10 cellular contexts compared by ENCODE assay signal in the genomic region with DNA sequence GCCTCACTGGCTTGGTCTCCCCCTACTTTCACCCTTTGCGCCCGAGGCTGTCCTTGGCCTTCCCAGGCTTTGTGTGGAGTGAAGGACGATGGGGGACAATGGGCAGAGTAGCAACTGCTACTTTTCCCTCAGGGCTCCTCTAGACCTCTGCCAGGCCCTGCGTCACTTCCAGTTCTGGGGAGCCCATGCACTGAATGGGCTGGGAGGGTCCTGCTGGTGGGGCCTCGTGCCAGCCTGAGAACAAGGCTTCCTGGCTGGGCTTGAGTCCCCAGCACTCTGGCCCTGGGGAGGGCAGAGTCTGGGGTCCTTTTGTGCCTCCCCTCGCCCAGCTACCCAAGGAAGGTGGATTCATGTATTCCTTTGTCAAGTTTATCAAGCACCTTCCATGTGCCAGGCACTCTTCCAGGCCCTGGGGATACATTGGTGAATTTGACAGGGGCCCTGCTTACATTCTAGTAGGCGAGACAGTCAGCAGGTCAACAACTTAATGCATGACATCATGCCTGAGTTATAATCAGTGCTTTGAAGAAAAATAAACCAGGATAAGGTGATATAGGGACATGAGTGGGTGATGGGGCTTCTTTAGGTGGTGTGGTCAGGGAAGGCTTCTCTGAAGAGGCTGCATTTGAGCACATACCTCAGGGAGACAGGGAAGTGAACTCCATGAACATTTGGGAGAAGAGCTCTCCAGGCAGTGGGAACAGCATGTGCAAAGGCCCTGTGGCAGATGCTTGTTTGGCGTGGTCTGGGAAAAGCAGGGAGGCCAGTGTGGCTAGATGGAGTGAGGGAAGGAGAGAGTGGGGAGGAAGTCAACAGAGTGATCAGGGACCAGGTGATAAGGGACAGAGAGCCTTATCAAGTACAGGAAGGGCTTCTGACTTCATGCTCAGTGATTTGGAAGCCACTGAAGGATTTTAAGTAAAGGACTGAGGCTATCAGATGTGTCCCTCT. TPM values are rescaled to one million over a fixed set of nuclear protein-coding genes. Genes with fewer than 3 reads are reported as not detected.
DNase-seq lines count a peak whose midpoint lies in the region; ATAC-seq, FAIRE-seq and TF ChIP-seq lines count a peak whose summit lies in the region.
"Had no signal": no experiment of that assay in that cellular context is flagged by ENCODE, and none has a peak within 500 bp of the region (broad histone marks: within the 10 kb centered on the region; RNA-seq: fewer than 3 reads in every experiment).

No MANE protein-coding gene starts in this region.

- H3K9me3 ChIP-seq in H9 (ENCODE audit: control insufficient read depth, low read depth, low read length) = no peaks in the 10 kb centered on the region
- no peaks in the 10 kb centered on the region for H3K9me3 ChIP-seq in kidney (ENCODE audit: control insufficient read depth in 1 of 2, low read length in 2 of 2)

- peaks cover 0 to 4% (median 0%) of the 10 kb centered on the region in 3 experiments; a peak in 2 of 7 replicates for H3K36me3 Mint-ChIP-seq in H9 (ENCODE audit: insufficient read depth in 1 of 3, low read depth in 3 of 3)

- no peak overlapping the region for H4K5ac ChIP-seq in H9 (ENCODE audit: insufficient read length, low read depth, low read length)

- no peak overlapping the region for H3K27ac ChIP-seq in H9 (ENCODE audit: insufficient read length, low read depth, low read length)
- peak overlapping the region; percentile 74 for H3K27ac ChIP-seq in adipose tissue (ENCODE audit: low read depth, low read length)
- peak overlapping the region; percentile 74 to 91 for H3K27ac ChIP-seq in kidney (ENCODE audit: low read depth in 2 of 2, low read length in 2 of 2)
- H3K27ac ChIP-seq in skin epidermis = peak overlapping the region in 15 of 21 experiments; percentile 8 to 68 (median 47)

- no peak overlapping the region for H3K56ac ChIP-seq in H9 (ENCODE audit: insufficient read length, low read depth, low read length)

- H3K23ac ChIP-seq in H9 (ENCODE audit: insufficient read length, low read depth, low read length) = no peak overlapping the region

- H3K79me1 ChIP-seq in H9 (ENCODE audit: insufficient read depth, low read depth, low read length, poor library complexity, severe bottlenecking) = peaks cover 5% of the 10 kb centered on the region

- no peak overlapping the region for H4K91ac ChIP-seq in H9 (ENCODE audit: insufficient read length, low read depth, low read length)

- H3K36me3 ChIP-seq in kidney (ENCODE audit: control insufficient read depth in 1 of 2, insufficient read depth in 2 of 2, low read length in 2 of 2) = no peaks in the 10 kb centered on the region

- H2AFZ ChIP-seq in H9 (ENCODE audit: low read length) = no peak overlapping the region

- H2BK15ac ChIP-seq in H9 (ENCODE audit: low read depth, low read length) = no peak overlapping the region

- DNase-seq in H9 = no peak
- no peak for DNase-seq in kidney
- no peak for DNase-seq in NCI-H1092 treated with DMSO at 0.1 percent for 48 hours (lab: John Stamatoyannopoulos, UW)
- no peak for DNase-seq in CD1c-positive myeloid dendritic cell (ENCODE audit: extremely low spot score)
- DNase-seq: effector CD8-positive, alpha-beta T cell; SHP77 treated with DMSO at 0.1 percent for 48 hours had no signal

- ATAC-seq in GM18511 (IDR thresholded peaks at IDR 0.05; ENCODE audit: unreplicated experiment) (no peak), HG03095 (IDR thresholded peaks at IDR 0.05; ENCODE audit: unreplicated experiment) (no peak)

- no peak overlapping the region; the same call in 1 of the 2 replicates for H3K14ac ChIP-seq in H9 (ENCODE audit: insufficient read depth, low read length)

- H4K20me1 ChIP-seq in H9 (ENCODE audit: control insufficient read depth, insufficient read depth, insufficient read length) = no peaks in the 10 kb centered on the region

- peak overlapping the region; percentile 21 to 96 (median 30); a peak in 4 of 7 replicates for H3K27ac Mint-ChIP-seq in H9

- H3K27me3 Mint-ChIP-seq in H9 (ENCODE audit: low read depth) = peaks cover 1% of the 10 kb centered on the region; the same call in 1 of the 2 replicates

- peaks cover 10% of the 10 kb centered on the region for H3K4me1 ChIP-seq in H9 (ENCODE audit: insufficient read depth, low read length)
- H3K4me1 ChIP-seq in kidney (ENCODE audit: control insufficient read depth in 1 of 2, insufficient read depth in 1 of 2, low read depth in 1 of 2, low read length in 2 of 2) = peaks cover 84 to 89% of the 10 kb centered on the region in 2 donors

- no peaks in the 10 kb centered on the region for H3K27me3 ChIP-seq in H9 (ENCODE audit: insufficient read depth, low read length)

- no peaks in the 10 kb centered on the region for H3K23me2 ChIP-seq in H9 (ENCODE audit: insufficient read length, low read depth, low read length, poor library complexity, severe bottlenecking)

- H2BK120ac ChIP-seq in H9 (ENCODE audit: low read depth, low read length, poor library complexity, severe bottlenecking) = no peak overlapping the region

- WGBS in H9 (ENCODE audit: extremely low coverage, insufficient read length, low lambda C conversion rate) = no CpG with 5 or more reads among the region's 8 CpGs
- 59 to 81% (median 77%) methylated on average over 8 of the region's 8 CpGs for WGBS in adipose tissue, 3 donors

- no peak for FAIRE-seq in kidney (lab: Jason Lieb, UNC)

- H3K18ac ChIP-seq in H9 (ENCODE audit: insufficient read length, low read depth, low read length) = no peak overlapping the region

- H2AK5ac ChIP-seq in H9 (ENCODE audit: insufficient read length, low read length) = no peak overlapping the region

- no peaks in the 10 kb centered on the region for H3K9me3 Mint-ChIP-seq in H9

- H3K4me3 ChIP-seq in kidney (ENCODE audit: low read length in 2 of 2) (no peak overlapping the region), skin epidermis (no peak overlapping the region)

- intact Hi-C loops in kidney (cut with DNase I) = no loop called here

- no peak overlapping the region for H3K4me3 Mint-ChIP-seq in H9

- no peak overlapping the region for H4K8ac ChIP-seq in H9 (replicated peaks; ENCODE audit: insufficient read length, low read depth, low read length)

- no peak overlapping the region for H2BK5ac ChIP-seq in H9 (ENCODE audit: insufficient read length, low read length)

- H3K4me2 ChIP-seq in H9 (ENCODE audit: insufficient read depth, insufficient read length, low read length) = no peak overlapping the region

- no peak overlapping the region for H3T11ph ChIP-seq in H9 (ENCODE audit: low read length)

- H3K4me1 Mint-ChIP-seq in H9 = peaks cover 59 to 71% of the 10 kb centered on the region in 2 experiments

- H3K9ac ChIP-seq in H9 (ENCODE audit: extremely low read depth, insufficient read length, low read length) (no peak overlapping the region), kidney (ENCODE audit: low read length in 2 of 2) (peak overlapping the region; percentile 11 to 47)

- no peak overlapping the region for H3K4ac ChIP-seq in H9 (ENCODE audit: low read depth, low read length)

- no peak overlapping the region for H2BK12ac ChIP-seq in H9 (ENCODE audit: insufficient read length, low read depth, low read length)

- no peak overlapping the region for H2BK20ac ChIP-seq in H9 (ENCODE audit: low read depth, low read length, poor library complexity, severe bottlenecking)

- no peak for TF ChIP-seq CTCF in H9 (conservative IDR thresholded peaks at IDR 0.05)
- no peak for TF ChIP-seq CTCF in kidney (IDR thresholded peaks at IDR 0.05; ENCODE audit: borderline replicate concordance, extremely low read depth, insufficient read depth)

- peaks cover 17% of the 10 kb centered on the region; the same call in 1 of the 2 replicates for H3K79me2 ChIP-seq in H9 (ENCODE audit: insufficient read depth, low read length)

RNA-seq across cellular contexts. Expression of gene ZMIZ1, which starts 14.1 kb away (rescaled TPM):
- total RNA-seq in H9 (2021) = 31.8 and 36.9 TPM in 2 replicates
- 10 to 100 TPM; 17.4 to 37.1 (median 26.1) TPM for polyA plus RNA-seq in adipose tissue
- 97.6 TPM for total RNA-seq in kidney
- 14.2 TPM for polyA plus RNA-seq in kidney (ENCODE audit: insufficient read depth, low read depth, low replicate concordance)
